Comparison of ENCODE assay signal across 8 cellular contexts in genomic region chr14:103528158-103528511, GRCh38. TPM values are rescaled to one million over a fixed set of nuclear protein-coding genes. Genes with fewer than 3 reads are reported as not detected.
A peak's percentile ranks its signal among the peaks of the same experiment; 100 is the strongest.
DNase-seq lines count a peak whose midpoint lies in the region; ATAC-seq and TF ChIP-seq lines count a peak whose summit lies in the region.

No MANE protein-coding gene starts in this region.

- H3K36me3 Mint-ChIP-seq in CD4-positive, CD25-positive, alpha-beta regulatory T cell, result no peaks in the 10 kb centered on the region

- H3K4me1 Mint-ChIP-seq in CD4-positive, CD25-positive, alpha-beta regulatory T cell, result peaks cover 0 to 50% (median 14%) of the 10 kb centered on the region in 4 donors

- 64 to 74% methylated on average over 8 to 9 of the region's 9 CpGs for WGBS in mesodermal cell (ENCODE audit: insufficient coverage in 2 of 2), 2 experiments

- no peak for ATAC-seq in CD4-positive, CD25-positive, alpha-beta regulatory T cell (ENCODE audit: low read depth in 2 of 2)

- H3K4me3 ChIP-seq in CD4-positive, CD25-positive, alpha-beta regulatory T cell (ENCODE audit: low read depth, low read length), result peak overlapping the region; percentile 59
- peak overlapping the region; percentile 86 for H3K4me3 ChIP-seq in mesodermal cell (ENCODE audit: extremely low read depth, insufficient read depth, low read length, poor library complexity, severe bottlenecking)
- peak overlapping the region; percentile 68 to 93 for H3K4me3 ChIP-seq in uterus

- peak in 1 of 2 donors; percentile 15 for TF ChIP-seq POLR2A in uterus (IDR thresholded peaks at IDR 0.05)

- TF ChIP-seq CTCF in uterus (IDR thresholded peaks at IDR 0.05), result no peak

- intact Hi-C loops in uterus (cut with DNase I; ENCODE audit: low total_unique reads), result no loop called here

- peak overlapping the region; percentile 83 for H3K27ac ChIP-seq in CD4-positive, CD25-positive, alpha-beta regulatory T cell (ENCODE audit: insufficient read depth, low read length, poor library complexity, severe bottlenecking)
- no peak overlapping the region for H3K27ac ChIP-seq in mesodermal cell (ENCODE audit: low read depth, low read length, severe bottlenecking)
- H3K27ac ChIP-seq in uterus, result peak overlapping the region; percentile 88 to 96

- H3K27me3 ChIP-seq in CD4-positive, CD25-positive, alpha-beta regulatory T cell (ENCODE audit: control insufficient read depth, insufficient read depth, low read length), result no peaks in the 10 kb centered on the region
- H3K27me3 ChIP-seq in uterus, result no peaks in the 10 kb centered on the region

- H3K9me3 Mint-ChIP-seq in CD4-positive, CD25-positive, alpha-beta regulatory T cell, result peaks cover 0 to 3% (median 0%) of the 10 kb centered on the region in 7 donors

- H3K4me3 Mint-ChIP-seq in CD4-positive, CD25-positive, alpha-beta regulatory T cell, result peak overlapping the region; percentile 62 to 95 (median 91)

- DNase-seq in CD4-positive, CD25-positive, alpha-beta regulatory T cell, result no peak
- DNase-seq in M059J (ENCODE audit: low read depth), result peak; percentile 31
- DNase-seq in cerebellar cortex (ENCODE audit: low spot score), result peak; percentile 67
- DNase-seq in uterus, result no peak
- no peak for DNase-seq in CD1c-positive myeloid dendritic cell (ENCODE audit: extremely low spot score)
- DNase-seq in GF-D8 (lab: John Stamatoyannopoulos, UW), result no peak
- no peak for DNase-seq in effector CD4-positive, alpha-beta T cell

- no peaks in the 10 kb centered on the region for H3K9me3 ChIP-seq in CD4-positive, CD25-positive, alpha-beta regulatory T cell (ENCODE audit: control insufficient read depth in 2 of 2, low read length in 2 of 2)
- H3K9me3 ChIP-seq in mesodermal cell (ENCODE audit: control insufficient read depth, low read length), result no peaks in the 10 kb centered on the region
- H3K9me3 ChIP-seq in uterus, result no peaks in the 10 kb centered on the region

- H3K27ac Mint-ChIP-seq in CD4-positive, CD25-positive, alpha-beta regulatory T cell, result peak overlapping the region in 2 of 3 donors; percentile 76 to 97

- no peaks in the 10 kb centered on the region for H3K36me3 ChIP-seq in CD4-positive, CD25-positive, alpha-beta regulatory T cell (ENCODE audit: control insufficient read depth, insufficient read depth, low read length)
- peaks cover 12% of the 10 kb centered on the region for H3K36me3 ChIP-seq in mesodermal cell (ENCODE audit: control insufficient read depth, insufficient read depth, low read length)
- H3K36me3 ChIP-seq in uterus, result no peaks in the 10 kb centered on the region

- H3K4me1 ChIP-seq in CD4-positive, CD25-positive, alpha-beta regulatory T cell (ENCODE audit: control insufficient read depth, insufficient read depth, low read length, poor library complexity, severe bottlenecking), result peaks cover 29% of the 10 kb centered on the region
- H3K4me1 ChIP-seq in mesodermal cell (ENCODE audit: control insufficient read depth, insufficient read depth, low read length, poor library complexity, severe bottlenecking) (peaks cover 17% of the 10 kb centered on the region), uterus (peaks cover 0 to 27% of the 10 kb centered on the region in 2 donors)

- peaks cover 28% of the 10 kb centered on the region for H3K27me3 Mint-ChIP-seq in CD4-positive, CD25-positive, alpha-beta regulatory T cell

RNA-seq across cellular contexts. Expression of gene TRMT61A, which starts 0.9 kb away (rescaled TPM):
- total RNA-seq in CD4-positive, CD25-positive, alpha-beta regulatory T cell, result 9.7 TPM
- 1 to 10 TPM; 3.7 to 7.5 (median 6.1) TPM for polyA plus RNA-seq in CD4-positive, CD25-positive, alpha-beta regulatory T cell
- total RNA-seq in M059J (2014; rRNA removed; shearing (Covaris generic)), result 4.8 and 8.1 TPM in 2 replicates
- polyA plus RNA-seq in mesodermal cell (2013, experiment 1 of 2), result 2.3 TPM
- 1.8 TPM for polyA plus RNA-seq in mesodermal cell (2013, experiment 2 of 2)
- total RNA-seq in uterus, result 10 to 100 TPM in 2 of 4 donors, 1 to 10 TPM in 2; 3.6 to 26.5 (median 8.7) TPM

RNA-seq across cellular contexts. Expression of gene CKB, which starts 5.5 kb away (rescaled TPM):
- 5.8 TPM for total RNA-seq in CD4-positive, CD25-positive, alpha-beta regulatory T cell
- polyA plus RNA-seq in CD4-positive, CD25-positive, alpha-beta regulatory T cell, result 1 to 10 TPM in 3 of 4 donors, not detected in 1; 1.4 to 1.7 (median 1.7) TPM
- total RNA-seq in M059J (2014; rRNA removed; shearing (Covaris generic)), result 42.2 and 63.3 TPM in 2 replicates
- 142 TPM for polyA plus RNA-seq in mesodermal cell (2013, experiment 1 of 2)
- polyA plus RNA-seq in mesodermal cell (2013, experiment 2 of 2), result 134 TPM
- total RNA-seq in uterus, result 100 to 1,000 TPM in 3 of 4 donors, 10 to 100 TPM in 1; 96.2 to 291 (median 218) TPM

RNA-seq across cellular contexts. Expression of gene BAG5, which starts 34.3 kb away (rescaled TPM):
- 31.8 TPM for total RNA-seq in CD4-positive, CD25-positive, alpha-beta regulatory T cell
- polyA plus RNA-seq in CD4-positive, CD25-positive, alpha-beta regulatory T cell, result 10 to 100 TPM; 33.4 to 42.4 (median 39.9) TPM
- total RNA-seq in M059J (2014; rRNA removed; shearing (Covaris generic)), result 18.6 and 22.6 TPM in 2 replicates
- polyA plus RNA-seq in mesodermal cell (2013, experiment 1 of 2), result 15.7 TPM
- polyA plus RNA-seq in mesodermal cell (2013, experiment 2 of 2), result 15.4 TPM
- 10 to 100 TPM; 13.8 to 43.6 (median 33.1) TPM for total RNA-seq in uterus

RNA-seq across cellular contexts. Expression of gene COA8, which starts 34.6 kb away (rescaled TPM):
- total RNA-seq in CD4-positive, CD25-positive, alpha-beta regulatory T cell, result 15.1 TPM
- 10 to 100 TPM; 32.3 to 55.0 (median 49.6) TPM for polyA plus RNA-seq in CD4-positive, CD25-positive, alpha-beta regulatory T cell
- 17.7 and 30.7 TPM in 2 replicates for total RNA-seq in M059J (2014; rRNA removed; shearing (Covaris generic))
- polyA plus RNA-seq in mesodermal cell (2013, experiment 1 of 2), result 50.2 TPM
- polyA plus RNA-seq in mesodermal cell (2013, experiment 2 of 2), result 49.6 TPM
- 10 to 100 TPM in 3 of 4 donors, not detected in 1; 26.9 to 51.5 (median 31.6) TPM for total RNA-seq in uterus

Comparison
In these comparisons a context has a peak if more than half of its experiments do, and no peak if none do; other contexts are left out.
1. DNase-seq: peak in M059J (single experiment) and cerebellar cortex (single experiment); none in CD4-positive, CD25-positive, alpha-beta regulatory T cell (0 of 3), uterus (0 of 2), CD1c-positive myeloid dendritic cell (single experiment), GF-D8 (single experiment) and effector CD4-positive, alpha-beta T cell (single experiment).
2. Peak in every context shown above with its lines, with median percentiles within 50 percentile points of each other: H3K4me3 ChIP-seq.